ENCODE assay signal across 2 cellular contexts in the genomic region with DNA sequence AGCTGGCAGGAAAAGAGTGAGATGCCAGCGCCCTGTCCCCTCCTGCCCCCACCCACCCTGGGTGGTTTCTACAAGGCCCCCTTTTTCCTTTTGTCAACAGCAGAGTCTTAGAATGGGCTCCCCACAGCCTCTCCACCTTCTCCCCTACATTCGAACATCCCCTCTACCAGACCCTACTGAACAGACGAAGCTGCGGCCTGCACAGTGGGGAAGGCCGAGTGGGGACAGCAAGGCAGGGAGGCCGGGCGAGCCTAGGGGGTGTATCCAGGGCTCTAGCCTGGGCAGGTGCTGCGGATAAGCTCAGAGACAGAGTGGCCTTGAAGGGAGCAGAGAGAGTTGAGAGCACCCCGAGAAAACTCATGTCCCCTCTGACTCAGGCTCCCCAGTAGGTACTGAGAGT.
TF ChIP-seq lines count a peak whose summit lies in the region.

No MANE protein-coding gene starts in this region.

TF ChIP-seq in HEK293, 187 proteins besides CTCF, POLR2A, EP300 and RAD21 (continued from another document):
- no peak for TF ChIP-seq ZNF324 (tag by site-specific recombination; IDR thresholded peaks at IDR 0.05)
- TF ChIP-seq ZNF510 (tag by site-specific recombination; IDR thresholded peaks at IDR 0.05; ENCODE audit: insufficient replicate concordance) = no peak
- no peak for TF ChIP-seq ZNF660 (tag by site-specific recombination; IDR thresholded peaks at IDR 0.05)
- no peak for TF ChIP-seq ZNF423 (tag by site-specific recombination; IDR thresholded peaks at IDR 0.05)
- TF ChIP-seq ZNF670 (tag by site-specific recombination; IDR thresholded peaks at IDR 0.05; ENCODE audit: low read depth) = no peak
- no peak for TF ChIP-seq ZNF529 (tag by site-specific recombination; IDR thresholded peaks at IDR 0.05; ENCODE audit: insufficient replicate concordance)
- TF ChIP-seq ZFHX2 (tag by site-specific recombination; conservative IDR thresholded peaks at IDR 0.05) = no peak
TF ChIP-seq in HEK293: peak in this region for 0.

TF ChIP-seq in GM23338, 12 proteins besides CTCF, POLR2A, EP300 and RAD21 (continued from another document):
- TF ChIP-seq ZNF462 (CRISPR knock-in tag; IDR thresholded peaks at IDR 0.05) (no peak), CREB1 (CRISPR knock-in tag; IDR thresholded peaks at IDR 0.05; ENCODE audit: low read depth) (no peak), ETS1 (IDR thresholded peaks at IDR 0.05) (no peak), REST (IDR thresholded peaks at IDR 0.05; ENCODE audit: unreplicated experiment) (no peak), EZH2phosphoT487 (IDR thresholded peaks at IDR 0.05; ENCODE audit: unreplicated experiment) (no peak), STAT1 (IDR thresholded peaks at IDR 0.05; ENCODE audit: unreplicated experiment) (no peak), JUNB (IDR thresholded peaks at IDR 0.05; ENCODE audit: unreplicated experiment) (no peak), ZNF114 (CRISPR knock-in tag; IDR thresholded peaks at IDR 0.05) (no peak), EZH2 (IDR thresholded peaks at IDR 0.05; ENCODE audit: low read depth, unreplicated experiment) (no peak), NANOG (IDR thresholded peaks at IDR 0.05; ENCODE audit: borderline replicate concordance) (no peak), ZNF331 (CRISPR knock-in tag; IDR thresholded peaks at IDR 0.05; ENCODE audit: low read depth) (no peak)
